In genomic region chr14:69861170-69861569, GRCh38 we compare ENCODE assay signal across 27 cellular contexts. TPM values are rescaled to one million over a fixed set of nuclear protein-coding genes. Genes with fewer than 3 reads are reported as not detected.
"Had no signal": no experiment of that assay in that cellular context is flagged by ENCODE, and none has a peak within 500 bp of the region (broad histone marks: within the 10 kb centered on the region; RNA-seq: fewer than 3 reads in every experiment).

No MANE protein-coding gene starts in this region.

- H3K9ac ChIP-seq: parathyroid adenoma had no signal

- H3K36me3 Mint-ChIP-seq: mesothelial cell of epicardium; natural killer cell; stimulated activated naive B cell treated with anti-CD40 and anti-IgM and Interleukin-4, amounts not matched to agents 10 μg/mL and 1 μg/mL and 100 μg/mL, for 72 hours had no signal

- H3K4me1 Mint-ChIP-seq: naive B cell; natural killer cell; stimulated activated naive B cell treated with anti-CD40 and anti-IgM and Interleukin-4, amounts not matched to agents 10 μg/mL and 1 μg/mL and 100 μg/mL, for 72 hours had no signal

- H2AFZ ChIP-seq: hepatocyte, parathyroid adenoma had no signal

- H3K79me2 ChIP-seq: hepatocyte, parathyroid adenoma had no signal

- H3K27me3 ChIP-seq: hepatocyte, right atrium auricular region, testis, thyroid gland, transverse colon, upper lobe of left lung, vagina had no signal

- H3K4me3 Mint-ChIP-seq: mesothelial cell of epicardium; naive B cell; natural killer cell; nephron progenitor cell; stimulated activated naive B cell treated with anti-CD40 and anti-IgM and Interleukin-4, amounts not matched to agents 10 μg/mL and 1 μg/mL and 100 μg/mL, for 72 hours had no signal

- H3K27ac ChIP-seq: hepatocyte, left ventricle myocardium inferior, parathyroid adenoma, right atrium auricular region, skin epidermis, stomach, testis, thyroid gland, transverse colon, upper lobe of left lung, vagina had no signal

- H3K9me3 ChIP-seq: testis, thyroid gland, vagina had no signal

- H3K4me2 ChIP-seq: hepatocyte had no signal

- H3K4me1 ChIP-seq: left ventricle myocardium inferior, parathyroid adenoma, right atrium auricular region, stomach, testis, thyroid gland, transverse colon, upper lobe of left lung, vagina had no signal

- H3K36me3 ChIP-seq: left ventricle myocardium inferior, right atrium auricular region, stomach, thyroid gland, transverse colon, upper lobe of left lung, vagina had no signal

- H3K27ac Mint-ChIP-seq: mesothelial cell of epicardium; naive B cell; natural killer cell; nephron progenitor cell; progenitor cell of endocrine pancreas; stimulated activated naive B cell treated with anti-CD40 and anti-IgM and Interleukin-4, amounts not matched to agents 10 μg/mL and 1 μg/mL and 100 μg/mL, for 72 hours had no signal

- H3K4me3 ChIP-seq: hepatocyte, left ventricle myocardium inferior, lung, right atrium auricular region, skin epidermis, stomach, testis, thyroid gland, transverse colon, upper lobe of left lung, vagina had no signal

- ATAC-seq: natural killer cell; sciatic nerve; stimulated activated naive B cell treated with anti-CD40 and anti-IgM and Interleukin-4, amounts not matched to agents 10 μg/mL and 1 μg/mL and 100 μg/mL, for 72 hours; stimulated activated naive CD8-positive, alpha-beta T cell treated with anti-CD3 and anti-CD28 coated beads, Interleukin-15, Interleukin-2, amounts not matched to agents 100 U/mL and 50 U/mL, for 24 hours had no signal

- DNase-seq: islet precursor cell; left ventricle myocardium inferior; mesendoderm; naive B cell; natural killer cell; nephron progenitor cell; nucleus accumbens; stimulated activated CD4-positive, alpha-beta T cell treated with anti-CD3 and anti-CD28 coated beads, Interleukin-12 subunit alpha, Interleukin-12 subunit beta, amount 100 ng/mL, for 4 hours; stimulated activated CD4-positive, alpha-beta T cell treated with anti-CD3 and anti-CD28 coated beads, Interleukin-15, amount 100 ng/mL, for 24 hours; stimulated activated CD4-positive, alpha-beta T cell treated with anti-CD3 and anti-CD28 coated beads, Interleukin-2, amount 100 ng/mL, for 24 hours; stimulated activated CD4-positive, alpha-beta T cell treated with anti-CD3 and anti-CD28 coated beads, Interleukin-4, amount 100 ng/mL, for 1 hour; stimulated activated naive B cell treated with anti-CD40 and anti-IgM and Interleukin-4, amounts not matched to agents 10 μg/mL and 1 μg/mL and 100 μg/mL, for 72 hours; stimulated activated naive CD8-positive, alpha-beta T cell treated with anti-CD3 and anti-CD28 coated beads, Interleukin-15, Interleukin-2, amounts not matched to agents 100 U/mL and 50 U/mL, for 24 hours; stomach; testis; thyroid gland; transverse colon; upper lobe of left lung had no signal

RNA-seq across cellular contexts. Expression of gene SMOC1, which starts 18.0 kb away (rescaled TPM):
- total RNA-seq: natural killer cell had no signal
